Comparison of ENCODE assay signal across 17 cellular contexts in genomic region chr16:58519707-58520106, GRCh38.
"Had no signal": no experiment of that assay in that cellular context is flagged by ENCODE, and none has a peak within 500 bp of the region (broad histone marks: within the 10 kb centered on the region; RNA-seq: fewer than 3 reads in every experiment).

No MANE protein-coding gene starts in this region.

- H3K4me3 ChIP-seq: adrenal gland, esophagus squamous epithelium, thyroid gland had no signal

- H3K27me3 Mint-ChIP-seq: activated B cell treated with CpG ODN at 0.5 μM for 24 hours; activated T-helper 17 cell treated with anti-CD3 and anti-CD28 coated beads, Interleukin-2, amount 50 U/mL, for 72 hours; dendritic cell treated with granulocyte-macrophage colony-stimulating factor and Interleukin-4, amounts not matched to agents 40 ng/mL and 50 ng/mL, for 4 days; stimulated activated naive B cell treated with anti-CD40 and anti-IgM and Interleukin-4, amounts not matched to agents 10 μg/mL and 1 μg/mL and 100 μg/mL, for 72 hours had no signal

- H3K4me3 Mint-ChIP-seq: activated B cell treated with CpG ODN at 0.5 μM for 24 hours; activated T-helper 17 cell treated with anti-CD3 and anti-CD28 coated beads, Interleukin-2, amount 50 U/mL, for 72 hours; dendritic cell treated with granulocyte-macrophage colony-stimulating factor and Interleukin-4, amounts not matched to agents 40 ng/mL and 50 ng/mL, for 4 days; nephron progenitor cell; stimulated activated naive B cell treated with anti-CD40 and anti-IgM and Interleukin-4, amounts not matched to agents 10 μg/mL and 1 μg/mL and 100 μg/mL, for 72 hours; T-helper 2 cell treated with Interferon-gamma antibody and Interleukin-4, amounts not matched to agents 5 μg/mL and 100 μg/mL, for 36 hours had no signal

- ATAC-seq: activated T-helper 17 cell treated with anti-CD3 and anti-CD28 coated beads, Interleukin-2, amount 50 U/mL, for 72 hours; left ventricle myocardium superior; stimulated activated naive B cell treated with anti-CD40 and anti-IgM and Interleukin-4, amounts not matched to agents 10 μg/mL and 1 μg/mL and 100 μg/mL, for 72 hours had no signal

- H3K9me3 Mint-ChIP-seq: activated B cell treated with CpG ODN at 0.5 μM for 24 hours; activated T-helper 17 cell treated with anti-CD3 and anti-CD28 coated beads, Interleukin-2, amount 50 U/mL, for 72 hours; dendritic cell treated with granulocyte-macrophage colony-stimulating factor and Interleukin-4, amounts not matched to agents 40 ng/mL and 50 ng/mL, for 4 days; nephron progenitor cell; stimulated activated naive B cell treated with anti-CD40 and anti-IgM and Interleukin-4, amounts not matched to agents 10 μg/mL and 1 μg/mL and 100 μg/mL, for 72 hours; T-helper 2 cell treated with Interferon-gamma antibody and Interleukin-4, amounts not matched to agents 5 μg/mL and 100 μg/mL, for 36 hours had no signal

- FAIRE-seq: TTC549 had no signal

- DNase-seq: activated B cell treated with CpG ODN at 0.5 μM for 24 hours; activated CD4-positive, alpha-beta T cell treated with anti-CD3 and anti-CD28 coated beads for 48 hours; activated naive CD4-positive, alpha-beta T cell treated with Interleukin-2 at 50 U/mL for 16 hours; activated T-cell treated with anti-CD3 and anti-CD28 coated beads for 4 hours; adrenal gland; effector CD8-positive, alpha-beta T cell; esophagus squamous epithelium; left ventricle myocardium superior; nephron progenitor cell; occipital lobe; posterior cingulate gyrus; stimulated activated naive B cell treated with anti-CD40 and anti-IgM and Interleukin-4, amounts not matched to agents 10 μg/mL and 1 μg/mL and 100 μg/mL, for 72 hours; thyroid gland had no signal

- H3K27ac Mint-ChIP-seq: activated B cell treated with CpG ODN at 0.5 μM for 24 hours; dendritic cell treated with granulocyte-macrophage colony-stimulating factor and Interleukin-4, amounts not matched to agents 40 ng/mL and 50 ng/mL, for 4 days; nephron progenitor cell; stimulated activated naive B cell treated with anti-CD40 and anti-IgM and Interleukin-4, amounts not matched to agents 10 μg/mL and 1 μg/mL and 100 μg/mL, for 72 hours; T-helper 2 cell treated with Interferon-gamma antibody and Interleukin-4, amounts not matched to agents 5 μg/mL and 100 μg/mL, for 36 hours had no signal

- H3K27me3 ChIP-seq: adrenal gland, esophagus squamous epithelium, thyroid gland had no signal

- H3K27ac ChIP-seq: adrenal gland, esophagus squamous epithelium, thyroid gland had no signal

- H3K9me3 ChIP-seq: adrenal gland, esophagus squamous epithelium, thyroid gland had no signal
